Comparison of ENCODE assay signal across 11 cellular contexts in the genomic region with DNA sequence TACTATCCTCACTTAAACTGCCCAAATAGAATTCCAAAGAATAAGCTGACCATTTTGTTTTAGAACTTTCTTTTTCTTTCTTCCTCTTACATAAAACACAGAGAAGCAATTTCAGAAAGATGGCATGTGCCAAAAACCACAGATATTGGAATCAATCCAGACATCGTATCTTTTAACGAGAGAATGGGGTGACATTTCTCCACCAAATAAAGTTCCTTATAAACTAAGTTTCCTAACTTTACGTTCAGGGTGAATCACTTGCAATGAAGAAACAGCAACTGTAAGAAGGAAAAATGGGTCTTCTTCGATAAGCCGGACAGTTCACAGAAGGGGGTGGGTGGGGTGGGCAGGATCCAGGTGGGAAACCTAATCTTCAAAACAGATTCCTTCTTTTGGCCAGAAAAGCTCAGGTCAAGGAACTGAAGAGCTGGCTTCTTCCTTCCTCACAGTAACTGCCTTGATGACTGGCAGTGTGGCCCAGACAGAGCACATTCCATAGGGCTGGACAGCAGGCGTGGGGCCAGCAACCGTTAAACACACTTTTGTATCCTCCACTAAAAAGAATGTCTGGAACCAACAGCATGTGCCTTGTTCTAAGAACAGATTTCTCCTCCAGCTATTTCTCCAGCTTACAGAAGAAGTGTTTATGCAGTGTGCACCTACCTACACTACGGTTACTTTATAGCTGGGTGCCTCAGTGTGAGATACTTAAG. TPM values are rescaled to one million over a fixed set of nuclear protein-coding genes. Genes with fewer than 3 reads are reported as not detected.
A peak's percentile ranks its signal among the peaks of the same experiment; 100 is the strongest.
DNase-seq lines count a peak whose midpoint lies in the region; TF ChIP-seq lines count a peak whose summit lies in the region.
"Had no signal": no experiment of that assay in that cellular context is flagged by ENCODE, and none has a peak within 500 bp of the region (broad histone marks: within the 10 kb centered on the region; RNA-seq: fewer than 3 reads in every experiment).

No MANE protein-coding gene starts in this region.

- no peaks in the 10 kb centered on the region for H3K27me3 Mint-ChIP-seq in osteocyte (ENCODE audit: unreplicated experiment)
- H3K27me3 Mint-ChIP-seq: activated naive CD8-positive, alpha-beta T cell treated with anti-CD3 and anti-CD28 coated beads, Interleukin-2, amount 50 U/mL, for 24 hours; memory B cell had no signal

- peaks cover 6% of the 10 kb centered on the region for H3K9me3 Mint-ChIP-seq in osteocyte (ENCODE audit: unreplicated experiment)
- H3K9me3 Mint-ChIP-seq: memory B cell had no signal

- peaks cover 83% of the 10 kb centered on the region for H3K4me1 Mint-ChIP-seq in osteocyte (ENCODE audit: unreplicated experiment)

- peak; percentile 99 for DNase-seq in COLO829 (ENCODE audit: low spot score)
- peak; percentile 38 for DNase-seq in T1000 (lab: John Stamatoyannopoulos, UW)
- peak; percentile 94 for DNase-seq in fibroblast of villous mesenchyme (ENCODE audit: low read depth)
- no peak for DNase-seq in osteocyte (ENCODE audit: extremely low spot score, unreplicated experiment)
- no peak for DNase-seq in NCI-H2029 treated with DMSO at 0.1 percent for 48 hours (lab: John Stamatoyannopoulos, UW)
- DNase-seq in stimulated activated CD4-positive, alpha-beta T cell treated with anti-CD3 and anti-CD28 coated beads, Interleukin-12 subunit alpha, Interleukin-12 subunit beta, amount 100 ng/mL, for 4 hours = no peak
- no peak for DNase-seq in T-helper 1 cell
- DNase-seq in NCI-H510A (lab: John Stamatoyannopoulos, UW) = no peak
- DNase-seq: activated naive CD8-positive, alpha-beta T cell treated with anti-CD3 and anti-CD28 coated beads, Interleukin-2, amount 50 U/mL, for 24 hours; stimulated activated CD8-positive, alpha-beta memory T cell treated with anti-CD3 and anti-CD28 coated beads, Interleukin-4, amount 100 ng/mL, for 48 hours had no signal

- peak overlapping the region; percentile 44 for H3K4me3 Mint-ChIP-seq in osteocyte (ENCODE audit: unreplicated experiment)
- H3K4me3 Mint-ChIP-seq: activated naive CD8-positive, alpha-beta T cell treated with anti-CD3 and anti-CD28 coated beads, Interleukin-2, amount 50 U/mL, for 24 hours; memory B cell had no signal

- peak overlapping the region; percentile 96 for H3K27ac Mint-ChIP-seq in osteocyte (ENCODE audit: unreplicated experiment)
- H3K27ac Mint-ChIP-seq: activated naive CD8-positive, alpha-beta T cell treated with anti-CD3 and anti-CD28 coated beads, Interleukin-2, amount 50 U/mL, for 24 hours; memory B cell had no signal

- no peak for TF ChIP-seq CTCF in fibroblast of villous mesenchyme (IDR thresholded peaks at IDR 0.05; ENCODE audit: insufficient read depth, low read depth, low read length)
- no peak for TF ChIP-seq CTCF in osteocyte (IDR thresholded peaks at IDR 0.05)

- H3K4me3 ChIP-seq in fibroblast of villous mesenchyme (ENCODE audit: low read depth, low read length) = no peak overlapping the region

- H3K36me3 Mint-ChIP-seq in osteocyte (ENCODE audit: unreplicated experiment) = peaks cover 13% of the 10 kb centered on the region

RNA-seq across cellular contexts. Expression of gene CREB3L2, which starts 31.5 kb away (rescaled TPM):
- total RNA-seq in fibroblast of villous mesenchyme = 33.2 and 35.4 TPM in 2 replicates
- 143 and 144 TPM in 2 replicates for total RNA-seq in osteocyte

Comparison
In these comparisons a context has a peak if more than half of its experiments do, and no peak if none do; other contexts are left out.
1. DNase-seq: peak in COLO829 (single experiment), T1000 (single experiment) and fibroblast of villous mesenchyme (single experiment); none in osteocyte (single experiment), NCI-H2029 treated with DMSO at 0.1 percent for 48 hours (single experiment), stimulated activated CD4-positive, alpha-beta T cell treated with anti-CD3 and anti-CD28 coated beads, Interleukin-12 subunit alpha, Interleukin-12 subunit beta, amount 100 ng/mL, for 4 hours (single experiment), T-helper 1 cell (0 of 5) and NCI-H510A (single experiment).